33 cellular contexts compared by ENCODE assay signal in the genomic region with DNA sequence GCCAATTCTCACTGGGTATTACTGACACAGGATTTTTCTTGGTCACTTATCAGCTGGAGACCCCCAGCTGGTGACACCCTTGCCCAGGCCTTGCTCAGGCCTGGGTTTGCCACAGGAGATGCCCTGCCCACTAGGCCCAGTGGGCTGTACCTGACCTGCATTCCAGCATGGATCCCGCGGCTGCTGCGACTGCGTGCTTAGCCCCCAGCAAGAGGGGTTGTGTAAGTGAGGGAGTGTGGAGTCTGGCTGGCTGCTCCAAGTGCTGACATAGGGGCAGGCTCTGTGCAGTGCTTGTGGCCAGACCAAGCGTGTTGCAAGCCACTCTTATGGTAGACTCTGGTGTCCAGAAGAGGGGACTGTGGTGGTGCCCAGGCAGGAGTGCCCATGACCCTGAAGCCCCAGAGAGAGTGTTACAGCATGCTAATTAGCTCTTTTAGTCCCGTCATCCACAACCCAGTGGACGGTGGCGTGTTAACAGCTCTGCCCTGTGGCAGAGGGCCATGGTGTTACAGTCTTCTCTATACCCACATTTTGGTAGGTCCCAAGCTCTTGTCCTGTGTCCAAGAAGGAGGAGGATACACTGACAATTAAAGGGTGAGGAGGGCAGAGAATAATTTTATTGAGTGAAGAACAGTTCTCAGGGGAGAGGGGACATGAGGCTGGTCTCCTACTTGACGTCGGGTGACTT.
"Had no signal": no experiment of that assay in that cellular context is flagged by ENCODE, and none has a peak within 500 bp of the region (broad histone marks: within the 10 kb centered on the region; RNA-seq: fewer than 3 reads in every experiment).

No MANE protein-coding gene starts in this region.

- FAIRE-seq: astrocyte, TTC549 had no signal

- H3K27ac ChIP-seq: adrenal gland, body of pancreas, brain microvascular endothelial cell, breast epithelium, VCaP had no signal

- ATAC-seq: activated CD8-positive, alpha-beta T cell treated with anti-CD3 and anti-CD28 coated beads for 36 hours; activated naive CD4-positive, alpha-beta T cell treated with anti-CD3 and anti-CD28 coated beads, Interleukin-2, amount 50 U/mL, for 72 hours; activated T-cell treated with anti-CD3 and anti-CD28 coated beads, Interleukin-2, amount 50 U/mL, for 4 hours; activated T-cell treated with anti-CD3 and anti-CD28 coated beads, Interleukin-2, amount 50 U/mL, for 72 hours; activated T-helper 17 cell treated with anti-CD3 and anti-CD28 coated beads, Interleukin-2, amount 50 U/mL, for 72 hours; body of pancreas; T-helper 17 cell had no signal

- H3K9me3 ChIP-seq: adrenal gland had no signal

- H3K27ac Mint-ChIP-seq: activated B cell treated with CpG ODN at 0.5 μM for 24 hours; activated CD4-positive, alpha-beta memory T cell treated with anti-CD3 and anti-CD28 coated beads for 36 hours; activated CD4-positive, alpha-beta T cell treated with anti-CD3 and anti-CD28 coated beads, Interleukin-2, amount 10 ng/mL, durations not matched to agents 24 days and 14 days; activated CD8-positive, alpha-beta T cell treated with anti-CD3 and anti-CD28 coated beads for 36 hours; activated naive CD4-positive, alpha-beta T cell treated with anti-CD3 and anti-CD28 coated beads for 36 hours; activated naive CD4-positive, alpha-beta T cell treated with anti-CD3 and anti-CD28 coated beads, Interleukin-2, amount 50 U/mL, for 72 hours; activated naive CD8-positive, alpha-beta T cell treated with anti-CD3 and anti-CD28 coated beads for 36 hours; activated T-cell treated with anti-CD3 and anti-CD28 coated beads, Interleukin-2, amount 50 U/mL, for 72 hours; activated T-helper 1 cell treated with anti-CD3 and anti-CD28 coated beads, Interleukin-12 subunit alpha, Interleukin-12 subunit beta, Interleukin-2, Interleukin-4 antibody, amounts not matched to agents 30 ng/mL and 10 ng/mL and 1 ng/mL, durations not matched to agents 14 hours and 24 hours and 36 hours; activated T-helper 17 cell treated with anti-CD3 and anti-CD28 coated beads, Interleukin-2, amount 50 U/mL, for 72 hours; T-helper 17 cell had no signal

- H3K4me3 Mint-ChIP-seq: activated B cell treated with CpG ODN at 0.5 μM for 24 hours; activated CD4-positive, alpha-beta memory T cell treated with anti-CD3 and anti-CD28 coated beads for 36 hours; activated CD4-positive, alpha-beta T cell treated with anti-CD3 and anti-CD28 coated beads, Interleukin-2, amount 10 ng/mL, durations not matched to agents 24 days and 14 days; activated CD8-positive, alpha-beta T cell treated with anti-CD3 and anti-CD28 coated beads for 36 hours; activated naive CD4-positive, alpha-beta T cell treated with anti-CD3 and anti-CD28 coated beads for 36 hours; activated naive CD8-positive, alpha-beta T cell treated with anti-CD3 and anti-CD28 coated beads for 36 hours; activated T-cell treated with anti-CD3 and anti-CD28 coated beads, Interleukin-2, amount 50 U/mL, for 4 hours; activated T-cell treated with anti-CD3 and anti-CD28 coated beads, Interleukin-2, amount 50 U/mL, for 72 hours; activated T-helper 1 cell treated with anti-CD3 and anti-CD28 coated beads, Interleukin-12 subunit alpha, Interleukin-12 subunit beta, Interleukin-2, Interleukin-4 antibody, amounts not matched to agents 30 ng/mL and 10 ng/mL and 1 ng/mL, durations not matched to agents 14 hours and 24 hours and 36 hours; activated T-helper 17 cell treated with anti-CD3 and anti-CD28 coated beads, Interleukin-2, amount 50 U/mL, for 72 hours; T-helper 17 cell had no signal

- H3K9me3 Mint-ChIP-seq: activated CD4-positive, alpha-beta T cell treated with anti-CD3 and anti-CD28 coated beads, Interleukin-2, amount 10 ng/mL, durations not matched to agents 24 days and 14 days; activated CD8-positive, alpha-beta T cell treated with anti-CD3 and anti-CD28 coated beads for 36 hours; activated naive CD8-positive, alpha-beta T cell treated with anti-CD3 and anti-CD28 coated beads for 36 hours; activated T-cell treated with anti-CD3 and anti-CD28 coated beads, Interleukin-2, amount 50 U/mL, for 4 hours; activated T-helper 1 cell treated with anti-CD3 and anti-CD28 coated beads, Interleukin-12 subunit alpha, Interleukin-12 subunit beta, Interleukin-2, Interleukin-4 antibody, amounts not matched to agents 30 ng/mL and 10 ng/mL and 1 ng/mL, durations not matched to agents 14 hours and 24 hours and 36 hours had no signal

- H3K36me3 Mint-ChIP-seq: activated CD4-positive, alpha-beta memory T cell treated with anti-CD3 and anti-CD28 coated beads for 36 hours; activated naive CD4-positive, alpha-beta T cell treated with anti-CD3 and anti-CD28 coated beads, Interleukin-2, amount 50 U/mL, for 72 hours; activated naive CD8-positive, alpha-beta T cell treated with anti-CD3 and anti-CD28 coated beads for 36 hours had no signal

- DNase-seq: activated B cell treated with CpG ODN at 0.5 μM for 24 hours; activated CD4-positive, alpha-beta memory T cell treated with anti-CD3 and anti-CD28 coated beads for 36 hours; activated CD4-positive, alpha-beta T cell treated with anti-CD3 and anti-CD28 coated beads for 4 hours; activated CD4-positive, alpha-beta T cell treated with anti-CD3 and anti-CD28 coated beads, Interleukin-2, amount 10 ng/mL, durations not matched to agents 24 days and 14 days; activated CD4-positive, alpha-beta T cell treated with anti-CD3 and anti-CD28 coated beads, Interleukin-2, amount 50 U/mL, for 1 hour; activated CD4-positive, alpha-beta T cell treated with anti-CD3 and anti-CD28 coated beads, Interleukin-2, amount 50 U/mL, for 4 hours; activated CD4-positive, CD25-positive, alpha-beta regulatory T cell treated with anti-CD3 and anti-CD28 coated beads, Interleukin-2, amount 50 U/mL, for 72 hours; activated CD8-positive, alpha-beta memory T cell treated with anti-CD3 and anti-CD28 coated beads, Interleukin-2, amount 50 U/mL, for 4 hours; activated CD8-positive, alpha-beta T cell treated with anti-CD3 and anti-CD28 coated beads for 36 hours; activated effector memory CD4-positive, alpha-beta T cell treated with anti-CD3 and anti-CD28 coated beads, Interleukin-2, amount 50 U/mL, for 16 hours; activated gamma-delta T cell treated with Interleukin-2 at 50 U/mL for 16 hours; activated naive CD4-positive, alpha-beta T cell; activated naive CD4-positive, alpha-beta T cell treated with anti-CD3 and anti-CD28 coated beads for 36 hours; activated naive CD4-positive, alpha-beta T cell treated with anti-CD3 and anti-CD28 coated beads, Interleukin-2, amount 50 U/mL, for 16 hours; activated naive CD8-positive, alpha-beta T cell treated with anti-CD3 and anti-CD28 coated beads for 36 hours; activated T-cell treated with anti-CD3 and anti-CD28 coated beads for 4 hours; activated T-cell treated with anti-CD3 and anti-CD28 coated beads, Interleukin-2, amount 50 U/mL, for 1 hour; activated T-cell treated with anti-CD3 and anti-CD28 coated beads, Interleukin-2, amount 50 U/mL, for 4 hours; activated T-cell treated with anti-CD3 and anti-CD28 coated beads, Interleukin-2, amount 50 U/mL, for 72 hours; adrenal gland; amniotic stem cell; aorta; body of pancreas; brain microvascular endothelial cell; central memory CD4-positive, alpha-beta T cell; T-helper 17 cell had no signal

- H3K36me3 ChIP-seq: adrenal gland, brain microvascular endothelial cell, breast epithelium had no signal

- H3K4me1 Mint-ChIP-seq: activated B cell treated with CpG ODN at 0.5 μM for 24 hours; activated CD4-positive, alpha-beta T cell treated with anti-CD3 and anti-CD28 coated beads, Interleukin-2, amount 10 ng/mL, durations not matched to agents 24 days and 14 days; activated naive CD8-positive, alpha-beta T cell treated with anti-CD3 and anti-CD28 coated beads for 36 hours; activated T-helper 17 cell treated with anti-CD3 and anti-CD28 coated beads, Interleukin-2, amount 50 U/mL, for 72 hours; T-helper 17 cell had no signal

- H3K27me3 ChIP-seq: adrenal gland, body of pancreas, brain microvascular endothelial cell, breast epithelium had no signal

- H3K4me3 ChIP-seq: adrenal gland, body of pancreas, breast epithelium had no signal

- H3K4me1 ChIP-seq: adrenal gland, body of pancreas, breast epithelium had no signal
